In genomic region chr15:31277335-31278055, GRCh38 we compare ENCODE assay signal across 18 cellular contexts. TPM values are rescaled to one million over a fixed set of nuclear protein-coding genes. Genes with fewer than 3 reads are reported as not detected.
DNase-seq lines count a peak whose midpoint lies in the region; ATAC-seq and TF ChIP-seq lines count a peak whose summit lies in the region.
"Had no signal": no experiment of that assay in that cellular context is flagged by ENCODE, and none has a peak within 500 bp of the region (broad histone marks: within the 10 kb centered on the region; RNA-seq: fewer than 3 reads in every experiment).

No MANE protein-coding gene starts in this region.

- H3K27ac Mint-ChIP-seq in activated T-helper 2 cell treated with anti-CD3 and anti-CD28 coated beads, Interferon-gamma antibody, Interleukin-2, Interleukin-4, amounts not matched to agents 10 μg/mL and 5 μg/mL and 100 μg/mL, durations not matched to agents 14 hours and 24 hours and 36 hours: no peak overlapping the region
- H3K27ac Mint-ChIP-seq in nephron progenitor cell: peak overlapping the region; percentile 29
- H3K27ac Mint-ChIP-seq: activated naive CD4-positive, alpha-beta T cell treated with anti-CD3 and anti-CD28 coated beads, Interleukin-2, amount 50 U/mL, for 24 hours; GM23338 had no signal

- peaks cover 7% of the 10 kb centered on the region for H3K4me1 Mint-ChIP-seq in activated T-helper 2 cell treated with anti-CD3 and anti-CD28 coated beads, Interferon-gamma antibody, Interleukin-2, Interleukin-4, amounts not matched to agents 10 μg/mL and 5 μg/mL and 100 μg/mL, durations not matched to agents 14 hours and 24 hours and 36 hours (ENCODE audit: low read depth)
- peaks cover 71% of the 10 kb centered on the region for H3K4me1 Mint-ChIP-seq in nephron progenitor cell

- H3K9me3 ChIP-seq in testis: no peaks in the 10 kb centered on the region
- H3K9me3 ChIP-seq: colonic mucosa, uterus had no signal

- H3K27ac ChIP-seq in testis: no peak overlapping the region
- H3K27ac ChIP-seq: colonic mucosa, uterus had no signal

- no peaks in the 10 kb centered on the region for H3K4me1 ChIP-seq in testis
- H3K4me1 ChIP-seq: uterus had no signal

- no peak overlapping the region for H3K4me3 ChIP-seq in testis
- H3K4me3 ChIP-seq: colonic mucosa, GM23338, K562, smooth muscle cell, uterus had no signal

- H3K4me3 Mint-ChIP-seq in activated T-helper 2 cell treated with anti-CD3 and anti-CD28 coated beads, Interferon-gamma antibody, Interleukin-2, Interleukin-4, amounts not matched to agents 10 μg/mL and 5 μg/mL and 100 μg/mL, durations not matched to agents 14 hours and 24 hours and 36 hours (ENCODE audit: low read depth): no peak overlapping the region
- no peak overlapping the region for H3K4me3 Mint-ChIP-seq in nephron progenitor cell
- H3K4me3 Mint-ChIP-seq: activated naive CD4-positive, alpha-beta T cell treated with anti-CD3 and anti-CD28 coated beads, Interleukin-2, amount 50 U/mL, for 24 hours; GM23338 had no signal

- H3K36me3 Mint-ChIP-seq in activated T-helper 2 cell treated with anti-CD3 and anti-CD28 coated beads, Interferon-gamma antibody, Interleukin-2, Interleukin-4, amounts not matched to agents 10 μg/mL and 5 μg/mL and 100 μg/mL, durations not matched to agents 14 hours and 24 hours and 36 hours (ENCODE audit: low read depth): no peaks in the 10 kb centered on the region
- H3K36me3 Mint-ChIP-seq in nephron progenitor cell (ENCODE audit: low read depth): no peaks in the 10 kb centered on the region
- H3K36me3 Mint-ChIP-seq: activated naive CD4-positive, alpha-beta T cell treated with anti-CD3 and anti-CD28 coated beads, Interleukin-2, amount 50 U/mL, for 24 hours had no signal

- H3K27me3 ChIP-seq in testis: no peaks in the 10 kb centered on the region
- H3K27me3 ChIP-seq: colonic mucosa, uterus had no signal

- TF ChIP-seq POLR2A in testis (IDR thresholded peaks at IDR 0.05): no peak

- no peak for ATAC-seq in GM19324 (IDR thresholded peaks at IDR 0.05; ENCODE audit: low FRiP score, unreplicated experiment)
- ATAC-seq: K562 had no signal

- no peaks in the 10 kb centered on the region for H3K27me3 Mint-ChIP-seq in activated T-helper 2 cell treated with anti-CD3 and anti-CD28 coated beads, Interferon-gamma antibody, Interleukin-2, Interleukin-4, amounts not matched to agents 10 μg/mL and 5 μg/mL and 100 μg/mL, durations not matched to agents 14 hours and 24 hours and 36 hours (ENCODE audit: low read depth)
- H3K27me3 Mint-ChIP-seq in nephron progenitor cell (ENCODE audit: low read depth, poor library complexity): peaks cover 2% of the 10 kb centered on the region
- H3K27me3 Mint-ChIP-seq: activated naive CD4-positive, alpha-beta T cell treated with anti-CD3 and anti-CD28 coated beads, Interleukin-2, amount 50 U/mL, for 24 hours had no signal

- DNase-seq in activated effector memory CD4-positive, alpha-beta T cell treated with anti-CD3 and anti-CD28 coated beads, Interleukin-2, amount 50 U/mL, for 16 hours: peak; percentile 52
- no peak for DNase-seq in activated effector memory CD4-positive, alpha-beta T cell treated with Interleukin-2 at 50 U/mL for 16 hours
- DNase-seq in activated T-helper 2 cell treated with anti-CD3 and anti-CD28 coated beads, Interferon-gamma antibody, Interleukin-2, Interleukin-4, amounts not matched to agents 10 μg/mL and 5 μg/mL and 100 μg/mL, durations not matched to agents 14 hours and 24 hours and 36 hours (ENCODE audit: low spot score): peak; percentile 1
- DNase-seq in nephron progenitor cell: no peak
- peak; percentile 12 for DNase-seq in testis
- DNase-seq in NOMO-1 treated with DMSO at 0.1 percent for 48 hours (lab: John Stamatoyannopoulos, UW; ENCODE audit: unreplicated experiment): no peak
- no peak for DNase-seq in SK-N-DZ (ENCODE audit: low spot score)
- DNase-seq: activated CD4-positive, alpha-beta T cell treated with anti-CD3 and anti-CD28 coated beads for 48 hours; colonic mucosa; NCI-H526 treated with DMSO at 0.1 percent for 48 hours; Right ventricle myocardium superior; stimulated activated CD4-positive, alpha-beta T cell treated with anti-CD3 and anti-CD28 coated beads, Interleukin-4, amount 100 ng/mL, for 1 hour had no signal

- no peaks in the 10 kb centered on the region for H3K36me3 ChIP-seq in testis (ENCODE audit: low read depth, missing control alignments)
- H3K36me3 ChIP-seq: colonic mucosa, uterus had no signal

- 88 to 92% methylated on average over 4 of the region's 4 CpGs for WGBS in testis, 2 donors

- H3K9me3 Mint-ChIP-seq in activated T-helper 2 cell treated with anti-CD3 and anti-CD28 coated beads, Interferon-gamma antibody, Interleukin-2, Interleukin-4, amounts not matched to agents 10 μg/mL and 5 μg/mL and 100 μg/mL, durations not matched to agents 14 hours and 24 hours and 36 hours: no peaks in the 10 kb centered on the region
- H3K9me3 Mint-ChIP-seq in nephron progenitor cell: no peaks in the 10 kb centered on the region
- H3K9me3 Mint-ChIP-seq: activated naive CD4-positive, alpha-beta T cell treated with anti-CD3 and anti-CD28 coated beads, Interleukin-2, amount 50 U/mL, for 24 hours; GM23338 had no signal

- TF ChIP-seq CTCF in nephron progenitor cell (IDR thresholded peaks at IDR 0.05) (no peak), testis (IDR thresholded peaks at IDR 0.05) (no peak)

- intact Hi-C loops in activated T-helper 2 cell treated with anti-CD3 and anti-CD28 coated beads, Interferon-gamma antibody, Interleukin-2, Interleukin-4, amounts not matched to agents 10 μg/mL and 5 μg/mL and 100 μg/mL, durations not matched to agents 14 hours and 24 hours and 36 hours (cut with micrococcal nuclease): no loop called here
- intact Hi-C loops in testis (cut with DNase I; ENCODE audit: low total_unique reads): no loop called here

RNA-seq across cellular contexts. Expression of gene KLF13, which starts 49.1 kb away (rescaled TPM):
- total RNA-seq in activated T-helper 2 cell treated with anti-CD3 and anti-CD28 coated beads, Interferon-gamma antibody, Interleukin-2, Interleukin-4, amounts not matched to agents 10 μg/mL and 5 μg/mL and 100 μg/mL, durations not matched to agents 14 hours and 24 hours and 36 hours: 127 and 132 TPM in 2 replicates
- total RNA-seq in testis: 10 to 100 TPM; 41.9 to 61.7 TPM
- polyA plus RNA-seq in testis (ENCODE audit: insufficient read depth, low read depth, low replicate concordance): 45.7 TPM
- 65.3 and 76.1 TPM in 2 replicates for polyA plus RNA-seq in SK-N-DZ (2014; cell fraction: cytosol; rRNA removed)
- 26.8 and 37.7 TPM in 2 replicates for polyA plus RNA-seq in SK-N-DZ (2014; cell fraction: nucleus; rRNA removed)

Comparison
In these comparisons a context has a peak if more than half of its experiments do, and no peak if none do; other contexts are left out.
1. DNase-seq: peak in activated effector memory CD4-positive, alpha-beta T cell treated with anti-CD3 and anti-CD28 coated beads, Interleukin-2, amount 50 U/mL, for 16 hours (single experiment), activated T-helper 2 cell treated with anti-CD3 and anti-CD28 coated beads, Interferon-gamma antibody, Interleukin-2, Interleukin-4, amounts not matched to agents 10 μg/mL and 5 μg/mL and 100 μg/mL, durations not matched to agents 14 hours and 24 hours and 36 hours (single experiment) and testis (single experiment); none in activated effector memory CD4-positive, alpha-beta T cell treated with Interleukin-2 at 50 U/mL for 16 hours (single experiment), nephron progenitor cell (single experiment), NOMO-1 treated with DMSO at 0.1 percent for 48 hours (single experiment) and SK-N-DZ (single experiment).